In genomic region chr14:92382677-92383076, GRCh38 we compare ENCODE assay signal across 12 cellular contexts. TPM values are rescaled to one million over a fixed set of nuclear protein-coding genes. Genes with fewer than 3 reads are reported as not detected.
DNase-seq lines count a peak whose midpoint lies in the region; ATAC-seq and TF ChIP-seq lines count a peak whose summit lies in the region.
"Had no signal": no experiment of that assay in that cellular context is flagged by ENCODE, and none has a peak within 500 bp of the region (broad histone marks: within the 10 kb centered on the region; RNA-seq: fewer than 3 reads in every experiment).

No MANE protein-coding gene starts in this region.

- H3K36me3 Mint-ChIP-seq in progenitor cell of endocrine pancreas (ENCODE audit: insufficient read depth): no peaks in the 10 kb centered on the region
- H3K36me3 Mint-ChIP-seq: stimulated activated memory B cell treated with anti-CD40 and anti-IgM and Interleukin-4, amounts not matched to agents 10 μg/mL and 1 μg/mL and 100 μg/mL, for 72 hours had no signal

- H3K9me2 ChIP-seq in MM.1S (replicated peaks; ENCODE audit: insufficient read depth, low read length): no peaks in the 10 kb centered on the region

- peak; percentile 17; the same call in 1 of the 2 replicates for TF ChIP-seq CTCF in MM.1S (IDR thresholded peaks at IDR 0.05; ENCODE audit: low read length)
- TF ChIP-seq CTCF in progenitor cell of endocrine pancreas (IDR thresholded peaks at IDR 0.05; ENCODE audit: unreplicated experiment): peak; percentile 39
- peak in 1 of 2 experiments; percentile 19 for TF ChIP-seq CTCF in tibial artery (IDR thresholded peaks at IDR 0.05)

- H3F3A ChIP-seq in MM.1S (ENCODE audit: insufficient read depth, low read length): no peaks in the 10 kb centered on the region

- H2AFZ ChIP-seq in MM.1S (ENCODE audit: low read length): no peak overlapping the region

- no peak overlapping the region for H3K27ac Mint-ChIP-seq in progenitor cell of endocrine pancreas
- H3K27ac Mint-ChIP-seq: stimulated activated memory B cell treated with anti-CD40 and anti-IgM and Interleukin-4, amounts not matched to agents 10 μg/mL and 1 μg/mL and 100 μg/mL, for 72 hours had no signal

- no peaks in the 10 kb centered on the region for H3K27me3 ChIP-seq in MM.1S (replicated peaks; ENCODE audit: insufficient read depth, low read length)
- H3K27me3 ChIP-seq in tibial artery: no peaks in the 10 kb centered on the region

- intact Hi-C loops in tibial artery (cut with DNase I; ENCODE audit: low total_unique reads): no loop called here

- H3K4me3 ChIP-seq in MM.1S (ENCODE audit: low read length) (no peak overlapping the region), tibial artery (no peak overlapping the region)

- DNase-seq in DMS79 treated with DMSO at 0.1 percent for 48 hours (lab: John Stamatoyannopoulos, UW) (peak; percentile 31), DMS79 (lab: John Stamatoyannopoulos, UW) (no peak), MM.1S (no peak), dermis blood vessel endothelial cell (peak; percentile 25), progenitor cell of endocrine pancreas (ENCODE audit: low spot score, unreplicated experiment) (no peak), tibial artery (no peak), mesenteric fat pad (ENCODE audit: low spot score) (no peak)
- DNase-seq: AML-193, NCI-H2227 treated with DMSO at 0.1 percent for 48 hours had no signal

- peaks cover 2% of the 10 kb centered on the region for H3K4me1 Mint-ChIP-seq in progenitor cell of endocrine pancreas (ENCODE audit: low read depth)
- H3K4me1 Mint-ChIP-seq: stimulated activated memory B cell treated with anti-CD40 and anti-IgM and Interleukin-4, amounts not matched to agents 10 μg/mL and 1 μg/mL and 100 μg/mL, for 72 hours had no signal

- H3K27ac ChIP-seq in MM.1S (ENCODE audit: low read length): no peak overlapping the region
- H3K27ac ChIP-seq in tibial artery: no peak overlapping the region

- no peaks in the 10 kb centered on the region for H4K20me1 ChIP-seq in MM.1S (ENCODE audit: insufficient read depth, low read length)

- peaks cover 28% of the 10 kb centered on the region for H3K27me3 Mint-ChIP-seq in progenitor cell of endocrine pancreas

- ATAC-seq in HG03460 (IDR thresholded peaks at IDR 0.05; ENCODE audit: unreplicated experiment): no peak
- ATAC-seq: stimulated activated memory B cell treated with anti-CD40 and anti-IgM and Interleukin-4, amounts not matched to agents 10 μg/mL and 1 μg/mL and 100 μg/mL, for 72 hours had no signal

- no peaks in the 10 kb centered on the region for H3K9me3 Mint-ChIP-seq in progenitor cell of endocrine pancreas (ENCODE audit: low read depth)
- H3K9me3 Mint-ChIP-seq: stimulated activated memory B cell treated with anti-CD40 and anti-IgM and Interleukin-4, amounts not matched to agents 10 μg/mL and 1 μg/mL and 100 μg/mL, for 72 hours had no signal

- H3K4me3 Mint-ChIP-seq in progenitor cell of endocrine pancreas (ENCODE audit: low read depth): no peak overlapping the region
- H3K4me3 Mint-ChIP-seq: stimulated activated memory B cell treated with anti-CD40 and anti-IgM and Interleukin-4, amounts not matched to agents 10 μg/mL and 1 μg/mL and 100 μg/mL, for 72 hours had no signal

- no peaks in the 10 kb centered on the region for H3K4me1 ChIP-seq in MM.1S (ENCODE audit: low read length)
- H3K4me1 ChIP-seq in tibial artery: no peaks in the 10 kb centered on the region

- H3K9me3 ChIP-seq in MM.1S (replicated peaks; ENCODE audit: insufficient read depth, low read length): no peaks in the 10 kb centered on the region
- H3K9me3 ChIP-seq in tibial artery: no peaks in the 10 kb centered on the region

- H3K4me2 ChIP-seq in MM.1S (ENCODE audit: low read depth, low read length): no peak overlapping the region

- no peaks in the 10 kb centered on the region for H3K79me2 ChIP-seq in MM.1S (ENCODE audit: low read length)

- H3K36me3 ChIP-seq in MM.1S (replicated peaks; ENCODE audit: insufficient read depth, low read length) (no peaks in the 10 kb centered on the region), tibial artery (no peaks in the 10 kb centered on the region)

- H3K9ac ChIP-seq in MM.1S (ENCODE audit: low read length): no peak overlapping the region

RNA-seq across cellular contexts. Expression of gene SLC24A4, which starts 59.7 kb away (rescaled TPM):
- total RNA-seq in dermis blood vessel endothelial cell (under 0.01 and 0.14 TPM in 2 replicates), progenitor cell of endocrine pancreas (not detected in 2 replicates), mesenteric fat pad (0.77 TPM)
- total RNA-seq: pulmonary artery endothelial cell had no signal

Comparison
In these comparisons a context has a peak if more than half of its experiments do, and no peak if none do; other contexts are left out.
1. DNase-seq: peak in DMS79 treated with DMSO at 0.1 percent for 48 hours (single experiment) and dermis blood vessel endothelial cell (single experiment); none in DMS79 (single experiment), MM.1S (single experiment), progenitor cell of endocrine pancreas (single experiment), tibial artery (0 of 2) and mesenteric fat pad (single experiment).